28 cellular contexts compared by ENCODE assay signal in genomic region chr1:57782357-57782756, GRCh38.
"Had no signal": no experiment of that assay in that cellular context is flagged by ENCODE, and none has a peak within 500 bp of the region (broad histone marks: within the 10 kb centered on the region; RNA-seq: fewer than 3 reads in every experiment).

No MANE protein-coding gene starts in this region.

- H3K36me3 ChIP-seq: left ventricle myocardium inferior, pancreas, prostate gland, sigmoid colon, spleen, suprapubic skin, thoracic aorta, tibial artery, upper lobe of right lung had no signal

- H3K4me3 Mint-ChIP-seq: mesothelial cell of epicardium; naive B cell; nephron; neural crest cell; stimulated activated effector memory CD8-positive, alpha-beta T cell treated with anti-CD3 and anti-CD28 coated beads, Interleukin-12 subunit alpha, Interleukin-12 subunit beta, amount 100 ng/mL, for 72 hours; stimulated activated naive CD8-positive, alpha-beta T cell treated with anti-CD3 and anti-CD28 coated beads, Interleukin-15, Interleukin-2, amounts not matched to agents 100 ng/mL and 50 ng/mL, for 24 hours had no signal

- H3K27ac ChIP-seq: left ventricle myocardium inferior, pancreas, prostate gland, sigmoid colon, spleen, suprapubic skin, thoracic aorta, tibial artery, upper lobe of right lung had no signal

- H3K4me1 Mint-ChIP-seq: naive B cell; nephron; neural crest cell; stimulated activated effector memory CD8-positive, alpha-beta T cell treated with anti-CD3 and anti-CD28 coated beads, Interleukin-12 subunit alpha, Interleukin-12 subunit beta, amount 100 ng/mL, for 72 hours had no signal

- FAIRE-seq: pancreas, small intestine, urothelium cell line had no signal

- ATAC-seq: pancreas; right cardiac atrium; stimulated activated effector memory CD8-positive, alpha-beta T cell treated with anti-CD3 and anti-CD28 coated beads, Interleukin-12 subunit alpha, Interleukin-12 subunit beta, amount 100 ng/mL, for 72 hours; upper lobe of right lung had no signal

- H3K27me3 ChIP-seq: pancreas, sigmoid colon, spleen, suprapubic skin, tibial artery, upper lobe of right lung had no signal

- DNase-seq: hypothalamus; islet precursor cell; left ventricle myocardium inferior; mesendoderm; naive B cell; nucleus accumbens; pancreas; posterior cingulate gyrus; retina; right cardiac atrium; sigmoid colon; small intestine; spleen; stimulated activated CD4-positive, alpha-beta T cell treated with anti-CD3 and anti-CD28 coated beads, Interleukin-4, amount 100 ng/mL, for 24 hours; stimulated activated naive CD4-positive, alpha-beta T cell; tibial artery; trophoblast cell; upper lobe of right lung had no signal

- H3K4me3 ChIP-seq: left ventricle myocardium inferior, lung, pancreas, prostate gland, sigmoid colon, spleen, suprapubic skin, thoracic aorta, tibial artery, upper lobe of right lung had no signal

- H3K27ac Mint-ChIP-seq: mesothelial cell of epicardium; naive B cell; nephron; stimulated activated effector memory CD8-positive, alpha-beta T cell treated with anti-CD3 and anti-CD28 coated beads, Interleukin-12 subunit alpha, Interleukin-12 subunit beta, amount 100 ng/mL, for 72 hours; stimulated activated naive CD8-positive, alpha-beta T cell treated with anti-CD3 and anti-CD28 coated beads, Interleukin-15, Interleukin-2, amounts not matched to agents 100 ng/mL and 50 ng/mL, for 24 hours had no signal

- H3K36me3 Mint-ChIP-seq: mesothelial cell of epicardium; naive B cell; stimulated activated effector memory CD8-positive, alpha-beta T cell treated with anti-CD3 and anti-CD28 coated beads, Interleukin-12 subunit alpha, Interleukin-12 subunit beta, amount 100 ng/mL, for 72 hours had no signal

- H3K4me1 ChIP-seq: left ventricle myocardium inferior, pancreas, prostate gland, sigmoid colon, spleen, suprapubic skin, tibial artery, upper lobe of right lung had no signal

- H3K9me3 Mint-ChIP-seq: naive B cell; neural crest cell; stimulated activated effector memory CD8-positive, alpha-beta T cell treated with anti-CD3 and anti-CD28 coated beads, Interleukin-12 subunit alpha, Interleukin-12 subunit beta, amount 100 ng/mL, for 72 hours; stimulated activated naive CD8-positive, alpha-beta T cell treated with anti-CD3 and anti-CD28 coated beads, Interleukin-15, Interleukin-2, amounts not matched to agents 100 ng/mL and 50 ng/mL, for 24 hours had no signal

- H3K9me3 ChIP-seq: left ventricle myocardium inferior, pancreas, prostate gland, sigmoid colon, spleen, suprapubic skin, thoracic aorta, tibial artery, upper lobe of right lung had no signal
